In the genomic region with DNA sequence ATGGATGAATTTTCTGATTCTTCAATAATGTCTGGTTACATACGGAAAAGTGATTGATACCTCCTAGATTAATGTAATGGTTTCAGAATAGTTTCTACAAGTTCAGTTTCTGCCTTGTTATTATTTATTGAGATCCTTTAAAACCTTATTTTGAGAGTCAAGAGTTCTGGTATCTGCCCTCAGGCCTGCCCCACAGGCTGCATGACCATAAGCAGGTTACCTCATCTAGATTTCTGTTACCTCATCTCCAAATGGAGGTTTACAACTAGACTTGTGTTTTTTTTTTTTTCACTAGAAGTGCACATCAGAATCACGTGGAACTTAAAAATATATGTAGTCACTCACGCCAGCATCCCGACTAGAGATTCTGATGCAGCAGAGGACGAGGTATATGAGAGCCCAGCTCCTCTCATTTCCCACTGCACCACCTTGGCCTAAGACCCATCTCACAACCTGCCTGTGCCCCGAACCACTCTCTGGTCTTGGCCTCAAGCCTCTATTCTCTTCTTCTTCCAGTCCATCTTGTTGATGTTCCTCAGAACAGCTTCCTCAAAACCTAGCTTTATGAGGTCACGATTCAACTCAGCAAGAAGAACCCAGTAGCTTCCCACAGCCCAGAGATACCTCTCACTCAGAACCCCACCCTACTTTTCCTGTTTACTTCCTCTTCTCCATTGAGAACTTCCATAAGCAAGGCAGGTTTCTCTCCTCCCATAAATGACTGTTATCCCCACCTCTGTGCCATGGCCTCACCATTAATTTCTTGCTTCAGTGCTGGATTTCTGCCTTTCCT, we compare ENCODE assay signal across 2 cellular contexts.
TF ChIP-seq lines count a peak whose summit lies in the region.

No MANE protein-coding gene starts in this region.

TF ChIP-seq in HepG2, 621 proteins besides CTCF, POLR2A, EP300 and RAD21:
- TF ChIP-seq KDM5B (CRISPR knock-in tag; IDR thresholded peaks at IDR 0.05; ENCODE audit: borderline replicate concordance) (no peak), ZNF607 (CRISPR knock-in tag; IDR thresholded peaks at IDR 0.05; ENCODE audit: borderline replicate concordance) (no peak), ZNF138 (CRISPR knock-in tag; IDR thresholded peaks at IDR 0.05; ENCODE audit: low read depth) (no peak), MAFG (CRISPR knock-in tag; IDR thresholded peaks at IDR 0.05) (no peak), ZNF646 (CRISPR knock-in tag; IDR thresholded peaks at IDR 0.05) (no peak), RELA (CRISPR knock-in tag; IDR thresholded peaks at IDR 0.05) (no peak), NR2F1 (CRISPR knock-in tag; IDR thresholded peaks at IDR 0.05) (no peak), TAF15 (IDR thresholded peaks at IDR 0.05; ENCODE audit: low read depth, low read length, poor library complexity, severe bottlenecking) (no peak), ZNF235 (CRISPR knock-in tag; IDR thresholded peaks at IDR 0.05; ENCODE audit: borderline replicate concordance) (no peak), ZNF570 (CRISPR knock-in tag; IDR thresholded peaks at IDR 0.05; ENCODE audit: borderline replicate concordance) (no peak), POGK (CRISPR knock-in tag; conservative IDR thresholded peaks at IDR 0.05) (no peak), NFIB (CRISPR knock-in tag; IDR thresholded peaks at IDR 0.05; ENCODE audit: borderline replicate concordance) (no peak), ZBTB21 (CRISPR knock-in tag; IDR thresholded peaks at IDR 0.05) (no peak), DNMT3B (CRISPR knock-in tag; conservative IDR thresholded peaks at IDR 0.05) (no peak), ZKSCAN8 (CRISPR knock-in tag; IDR thresholded peaks at IDR 0.05; ENCODE audit: borderline replicate concordance) (no peak), ZNF777 (CRISPR knock-in tag; IDR thresholded peaks at IDR 0.05) (no peak), FIP1L1 (IDR thresholded peaks at IDR 0.05; ENCODE audit: borderline replicate concordance, insufficient read depth, low read depth, low read length) (no peak), ZNF557 (CRISPR knock-in tag; IDR thresholded peaks at IDR 0.05) (no peak)
- TF ChIP-seq, protein P1, sequence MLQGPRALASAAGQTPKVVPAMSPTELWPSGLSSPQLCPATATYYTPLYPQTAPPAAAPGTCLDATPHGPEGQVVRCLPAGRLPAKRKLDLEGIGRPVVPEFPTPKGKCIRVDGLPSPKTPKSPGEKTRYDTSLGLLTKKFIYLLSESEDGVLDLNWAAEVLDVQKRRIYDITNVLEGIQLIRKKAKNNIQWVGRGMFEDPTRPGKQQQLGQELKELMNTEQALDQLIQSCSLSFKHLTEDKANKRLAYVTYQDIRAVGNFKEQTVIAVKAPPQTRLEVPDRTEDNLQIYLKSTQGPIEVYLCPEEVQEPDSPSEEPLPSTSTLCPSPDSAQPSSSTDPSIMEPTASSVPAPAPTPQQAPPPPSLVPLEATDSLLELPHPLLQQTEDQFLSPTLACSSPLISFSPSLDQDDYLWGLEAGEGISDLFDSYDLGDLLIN (CRISPR knock-in tag; IDR thresholded peaks at IDR 0.05; ENCODE audit: borderline replicate concordance), result no peak

TF ChIP-seq in endothelial cell of umbilical vein, 7 proteins besides CTCF, POLR2A, EP300 and RAD21:
- TF ChIP-seq GATA2 (IDR thresholded peaks at IDR 0.05; ENCODE audit: insufficient read depth, insufficient read length, low read depth, low read length), result no peak
- no peak for TF ChIP-seq MAX (IDR thresholded peaks at IDR 0.05; ENCODE audit: insufficient read depth, insufficient read length)
- TF ChIP-seq EZH2 (IDR thresholded peaks at IDR 0.05; ENCODE audit: borderline replicate concordance, low read depth, low read length, severe bottlenecking), result no peak
- no peak for TF ChIP-seq FOS (IDR thresholded peaks at IDR 0.05; ENCODE audit: borderline replicate concordance, insufficient read depth, low read length)
- no peak for TF ChIP-seq MYC (IDR thresholded peaks at IDR 0.05; ENCODE audit: low read depth, low read length)
- no peak for TF ChIP-seq POLR2AphosphoS5 (IDR thresholded peaks at IDR 0.05; ENCODE audit: insufficient read depth, low read depth, low read length)
- no peak for TF ChIP-seq JUN (IDR thresholded peaks at IDR 0.05; ENCODE audit: borderline replicate concordance, insufficient read depth, insufficient read length, low read depth)
